ENCODE assay signal across 1 cellular context in the genomic region with DNA sequence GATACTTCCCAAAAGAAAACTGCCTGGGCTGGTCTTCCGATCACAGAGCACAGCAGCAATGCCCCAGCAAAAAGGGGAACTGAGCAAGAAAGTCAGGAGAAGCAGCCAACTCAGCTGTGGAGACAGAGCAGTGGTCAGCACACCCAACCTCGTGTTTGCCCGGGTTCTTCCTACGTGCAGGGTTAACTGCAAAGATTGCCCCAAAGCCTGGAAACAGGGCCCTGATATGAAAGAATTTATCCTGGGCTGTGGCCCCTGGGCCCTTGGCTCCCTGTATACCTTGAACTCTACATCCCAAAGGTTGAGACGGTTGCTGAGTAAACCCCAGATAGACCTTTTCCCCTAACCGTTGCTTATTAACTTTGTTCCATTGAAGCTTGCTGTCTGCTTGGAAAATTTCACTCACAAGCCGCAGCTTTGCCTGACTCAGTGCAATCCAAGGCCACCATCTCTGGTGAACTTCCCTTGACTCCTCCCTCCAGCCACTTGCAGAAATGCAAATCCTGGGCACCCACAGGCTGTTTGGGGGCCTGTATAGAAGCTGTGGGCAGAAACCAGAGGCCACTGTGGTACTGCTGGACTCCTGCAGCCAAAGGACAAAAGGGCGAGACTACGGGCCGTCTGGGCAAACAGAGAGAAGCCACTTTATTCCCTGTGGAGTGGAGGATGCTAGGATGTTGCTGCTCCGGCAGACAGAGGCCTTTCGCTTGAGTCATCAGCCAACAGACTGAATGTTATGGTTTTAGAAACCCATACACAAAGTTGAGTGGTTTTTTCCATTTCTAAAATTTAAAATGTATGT.
A peak's percentile ranks its signal among the peaks of the same experiment; 100 is the strongest.
TF ChIP-seq lines count a peak whose summit lies in the region.

No MANE protein-coding gene starts in this region.

TF ChIP-seq in HepG2, 621 proteins besides CTCF, POLR2A, EP300 and RAD21 (continued from another document and continues in another):
- TF ChIP-seq ZNF781 (CRISPR knock-in tag; IDR thresholded peaks at IDR 0.05; ENCODE audit: borderline replicate concordance, not compliant biosample characterization) (peak; percentile 58), PRPF4 (IDR thresholded peaks at IDR 0.05; ENCODE audit: low read depth, low read length, poor library complexity, severe bottlenecking) (no peak), TMF1 (CRISPR knock-in tag; IDR thresholded peaks at IDR 0.05; ENCODE audit: low read depth) (no peak), KAT8 (CRISPR knock-in tag; IDR thresholded peaks at IDR 0.05) (peak; percentile 44; the same call in 1 of the 2 replicates), ZNF788 (CRISPR knock-in tag; IDR thresholded peaks at IDR 0.05; ENCODE audit: borderline replicate concordance) (no peak; the same call in 1 of the 2 replicates), REPIN1 (CRISPR knock-in tag; IDR thresholded peaks at IDR 0.05; ENCODE audit: borderline replicate concordance, low read depth) (peak; percentile 61; the same call in 1 of the 2 replicates), RFX3 (CRISPR knock-in tag; IDR thresholded peaks at IDR 0.05) (no peak), GFI1 (CRISPR knock-in tag; IDR thresholded peaks at IDR 0.05; ENCODE audit: borderline replicate concordance) (0 out of 2 replicates have a peak, but pooled peaks have one; percentile 62), ZNF557 (CRISPR knock-in tag; IDR thresholded peaks at IDR 0.05) (peak; percentile 77; the same call in 1 of the 2 replicates), ZFP1 (CRISPR knock-in tag; IDR thresholded peaks at IDR 0.05) (no peak), MZF1 (CRISPR knock-in tag; IDR thresholded peaks at IDR 0.05; ENCODE audit: borderline replicate concordance) (no peak; the same call in 1 of the 2 replicates), ZNF772 (CRISPR knock-in tag; IDR thresholded peaks at IDR 0.05) (no peak), ZNF776 (CRISPR knock-in tag; IDR thresholded peaks at IDR 0.05) (no peak), SIX1 (CRISPR knock-in tag; IDR thresholded peaks at IDR 0.05; ENCODE audit: borderline replicate concordance) (peak; percentile 28; the same call in 1 of the 2 replicates), MEF2D (CRISPR knock-in tag; IDR thresholded peaks at IDR 0.05) (0 out of 2 replicates have a peak, but pooled peaks have one; percentile 55), MTF2 (CRISPR knock-in tag; IDR thresholded peaks at IDR 0.05; ENCODE audit: borderline replicate concordance) (no peak), RXRA (CRISPR knock-in tag; IDR thresholded peaks at IDR 0.05) (peak; percentile 81), SOX5 (CRISPR knock-in tag; IDR thresholded peaks at IDR 0.05; ENCODE audit: borderline replicate concordance) (peak; percentile 77), GTF2F1 (IDR thresholded peaks at IDR 0.05; ENCODE audit: low read length) (no peak), FOXA1 (IDR thresholded peaks at IDR 0.05) (no peak), FOXA1 (CRISPR knock-in tag; IDR thresholded peaks at IDR 0.05) (peak; percentile 9; the same call in 1 of the 2 replicates), MIXL1 (CRISPR knock-in tag; IDR thresholded peaks at IDR 0.05) (0 out of 2 replicates have a peak, but pooled peaks have one; percentile 10), ZNF782 (CRISPR knock-in tag; IDR thresholded peaks at IDR 0.05; ENCODE audit: borderline replicate concordance) (no peak; the same call in 1 of the 2 replicates), ZNF883 (CRISPR knock-in tag; IDR thresholded peaks at IDR 0.05; ENCODE audit: not compliant biosample characterization) (no peak), ZNF746 (CRISPR knock-in tag; IDR thresholded peaks at IDR 0.05) (peak; percentile 15; the same call in 1 of the 2 replicates), NR1H2 (CRISPR knock-in tag; IDR thresholded peaks at IDR 0.05; ENCODE audit: borderline replicate concordance, low read depth) (no peak), ZNF841 (CRISPR knock-in tag; IDR thresholded peaks at IDR 0.05; ENCODE audit: borderline replicate concordance) (no peak), ZNF704 (CRISPR knock-in tag; IDR thresholded peaks at IDR 0.05; ENCODE audit: borderline replicate concordance) (no peak), ZNF350 (CRISPR knock-in tag; IDR thresholded peaks at IDR 0.05; ENCODE audit: borderline replicate concordance, low read depth) (peak; percentile 84), SRSF9 (IDR thresholded peaks at IDR 0.05; ENCODE audit: borderline replicate concordance, insufficient read depth, low read depth, low read length, poor library complexity, severe bottlenecking) (no peak), KLF15 (CRISPR knock-in tag; IDR thresholded peaks at IDR 0.05; ENCODE audit: borderline replicate concordance) (no peak), CBX5 (CRISPR knock-in tag; IDR thresholded peaks at IDR 0.05; ENCODE audit: borderline replicate concordance) (no peak), ZBTB38 (CRISPR knock-in tag; IDR thresholded peaks at IDR 0.05) (0 out of 2 replicates have a peak, but pooled peaks have one; percentile 37), RBFOX2 (IDR thresholded peaks at IDR 0.05; ENCODE audit: low read depth, low read length) (no peak), TEAD2 (CRISPR knock-in tag; IDR thresholded peaks at IDR 0.05) (peak; percentile 60; the same call in 1 of the 2 replicates), TCF7 (IDR thresholded peaks at IDR 0.05; ENCODE audit: low read depth) (no peak), ZZZ3 (CRISPR knock-in tag; IDR thresholded peaks at IDR 0.05; ENCODE audit: borderline replicate concordance) (0 out of 2 replicates have a peak, but pooled peaks have one; percentile 73), BCL6 (CRISPR knock-in tag; IDR thresholded peaks at IDR 0.05) (peak; percentile 60), HNF1B (CRISPR knock-in tag; IDR thresholded peaks at IDR 0.05) (peak; percentile 89), SATB2 (CRISPR knock-in tag; IDR thresholded peaks at IDR 0.05) (0 out of 2 replicates have a peak, but pooled peaks have one; percentile 30), ZNF792 (CRISPR knock-in tag; IDR thresholded peaks at IDR 0.05) (peak; percentile 35; the same call in 1 of the 2 replicates)
- TF ChIP-seq, protein P1, sequence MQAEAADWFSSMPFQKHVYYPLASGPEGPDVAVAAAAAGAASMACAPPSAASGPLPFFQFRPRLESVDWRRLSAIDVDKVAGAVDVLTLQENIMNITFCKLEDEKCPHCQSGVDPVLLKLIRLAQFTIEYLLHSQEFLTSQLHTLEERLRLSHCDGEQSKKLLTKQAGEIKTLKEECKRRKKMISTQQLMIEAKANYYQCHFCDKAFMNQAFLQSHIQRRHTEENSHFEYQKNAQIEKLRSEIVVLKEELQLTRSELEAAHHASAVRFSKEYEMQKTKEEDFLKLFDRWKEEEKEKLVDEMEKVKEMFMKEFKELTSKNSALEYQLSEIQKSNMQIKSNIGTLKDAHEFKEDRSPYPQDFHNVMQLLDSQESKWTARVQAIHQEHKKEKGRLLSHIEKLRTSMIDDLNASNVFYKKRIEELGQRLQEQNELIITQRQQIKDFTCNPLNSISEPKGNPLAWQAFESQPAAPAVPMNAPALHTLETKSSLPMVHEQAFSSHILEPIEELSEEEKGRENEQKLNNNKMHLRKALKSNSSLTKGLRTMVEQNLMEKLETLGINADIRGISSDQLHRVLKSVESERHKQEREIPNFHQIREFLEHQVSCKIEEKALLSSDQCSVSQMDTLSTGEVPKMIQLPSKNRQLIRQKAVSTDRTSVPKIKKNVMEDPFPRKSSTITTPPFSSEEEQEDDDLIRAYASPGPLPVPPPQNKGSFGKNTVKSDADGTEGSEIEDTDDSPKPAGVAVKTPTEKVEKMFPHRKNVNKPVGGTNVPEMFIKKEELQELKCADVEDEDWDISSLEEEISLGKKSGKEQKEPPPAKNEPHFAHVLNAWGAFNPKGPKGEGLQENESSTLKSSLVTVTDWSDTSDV (CRISPR knock-in tag; IDR thresholded peaks at IDR 0.05) = 0 out of 2 replicates have a peak, but pooled peaks have one; percentile 38
- TF ChIP-seq, protein P2, sequence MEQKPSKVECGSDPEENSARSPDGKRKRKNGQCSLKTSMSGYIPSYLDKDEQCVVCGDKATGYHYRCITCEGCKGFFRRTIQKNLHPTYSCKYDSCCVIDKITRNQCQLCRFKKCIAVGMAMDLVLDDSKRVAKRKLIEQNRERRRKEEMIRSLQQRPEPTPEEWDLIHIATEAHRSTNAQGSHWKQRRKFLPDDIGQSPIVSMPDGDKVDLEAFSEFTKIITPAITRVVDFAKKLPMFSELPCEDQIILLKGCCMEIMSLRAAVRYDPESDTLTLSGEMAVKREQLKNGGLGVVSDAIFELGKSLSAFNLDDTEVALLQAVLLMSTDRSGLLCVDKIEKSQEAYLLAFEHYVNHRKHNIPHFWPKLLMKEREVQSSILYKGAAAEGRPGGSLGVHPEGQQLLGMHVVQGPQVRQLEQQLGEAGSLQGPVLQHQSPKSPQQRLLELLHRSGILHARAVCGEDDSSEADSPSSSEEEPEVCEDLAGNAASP (CRISPR knock-in tag; IDR thresholded peaks at IDR 0.05; ENCODE audit: borderline replicate concordance) = 0 out of 2 replicates have a peak, but pooled peaks have one; percentile 18
- TF ChIP-seq, protein P3, sequence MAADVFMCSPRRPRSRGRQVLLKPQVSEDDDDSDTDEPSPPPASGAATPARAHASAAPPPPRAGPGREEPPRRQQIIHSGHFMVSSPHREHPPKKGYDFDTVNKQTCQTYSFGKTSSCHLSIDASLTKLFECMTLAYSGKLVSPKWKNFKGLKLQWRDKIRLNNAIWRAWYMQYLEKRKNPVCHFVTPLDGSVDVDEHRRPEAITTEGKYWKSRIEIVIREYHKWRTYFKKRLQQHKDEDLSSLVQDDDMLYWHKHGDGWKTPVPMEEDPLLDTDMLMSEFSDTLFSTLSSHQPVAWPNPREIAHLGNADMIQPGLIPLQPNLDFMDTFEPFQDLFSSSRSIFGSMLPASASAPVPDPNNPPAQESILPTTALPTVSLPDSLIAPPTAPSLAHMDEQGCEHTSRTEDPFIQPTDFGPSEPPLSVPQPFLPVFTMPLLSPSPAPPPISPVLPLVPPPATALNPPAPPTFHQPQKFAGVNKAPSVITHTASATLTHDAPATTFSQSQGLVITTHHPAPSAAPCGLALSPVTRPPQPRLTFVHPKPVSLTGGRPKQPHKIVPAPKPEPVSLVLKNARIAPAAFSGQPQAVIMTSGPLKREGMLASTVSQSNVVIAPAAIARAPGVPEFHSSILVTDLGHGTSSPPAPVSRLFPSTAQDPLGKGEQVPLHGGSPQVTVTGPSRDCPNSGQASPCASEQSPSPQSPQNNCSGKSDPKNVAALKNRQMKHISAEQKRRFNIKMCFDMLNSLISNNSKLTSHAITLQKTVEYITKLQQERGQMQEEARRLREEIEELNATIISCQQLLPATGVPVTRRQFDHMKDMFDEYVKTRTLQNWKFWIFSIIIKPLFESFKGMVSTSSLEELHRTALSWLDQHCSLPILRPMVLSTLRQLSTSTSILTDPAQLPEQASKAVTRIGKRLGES (CRISPR knock-in tag; IDR thresholded peaks at IDR 0.05; ENCODE audit: borderline replicate concordance) = no peak
- TF ChIP-seq, protein P4, sequence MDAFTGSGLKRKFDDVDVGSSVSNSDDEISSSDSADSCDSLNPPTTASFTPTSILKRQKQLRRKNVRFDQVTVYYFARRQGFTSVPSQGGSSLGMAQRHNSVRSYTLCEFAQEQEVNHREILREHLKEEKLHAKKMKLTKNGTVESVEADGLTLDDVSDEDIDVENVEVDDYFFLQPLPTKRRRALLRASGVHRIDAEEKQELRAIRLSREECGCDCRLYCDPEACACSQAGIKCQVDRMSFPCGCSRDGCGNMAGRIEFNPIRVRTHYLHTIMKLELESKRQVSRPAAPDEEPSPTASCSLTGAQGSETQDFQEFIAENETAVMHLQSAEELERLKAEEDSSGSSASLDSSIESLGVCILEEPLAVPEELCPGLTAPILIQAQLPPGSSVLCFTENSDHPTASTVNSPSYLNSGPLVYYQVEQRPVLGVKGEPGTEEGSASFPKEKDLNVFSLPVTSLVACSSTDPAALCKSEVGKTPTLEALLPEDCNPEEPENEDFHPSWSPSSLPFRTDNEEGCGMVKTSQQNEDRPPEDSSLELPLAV (CRISPR knock-in tag; conservative IDR thresholded peaks at IDR 0.05; ENCODE audit: low read depth) = no peak
- TF ChIP-seq, protein P5, sequence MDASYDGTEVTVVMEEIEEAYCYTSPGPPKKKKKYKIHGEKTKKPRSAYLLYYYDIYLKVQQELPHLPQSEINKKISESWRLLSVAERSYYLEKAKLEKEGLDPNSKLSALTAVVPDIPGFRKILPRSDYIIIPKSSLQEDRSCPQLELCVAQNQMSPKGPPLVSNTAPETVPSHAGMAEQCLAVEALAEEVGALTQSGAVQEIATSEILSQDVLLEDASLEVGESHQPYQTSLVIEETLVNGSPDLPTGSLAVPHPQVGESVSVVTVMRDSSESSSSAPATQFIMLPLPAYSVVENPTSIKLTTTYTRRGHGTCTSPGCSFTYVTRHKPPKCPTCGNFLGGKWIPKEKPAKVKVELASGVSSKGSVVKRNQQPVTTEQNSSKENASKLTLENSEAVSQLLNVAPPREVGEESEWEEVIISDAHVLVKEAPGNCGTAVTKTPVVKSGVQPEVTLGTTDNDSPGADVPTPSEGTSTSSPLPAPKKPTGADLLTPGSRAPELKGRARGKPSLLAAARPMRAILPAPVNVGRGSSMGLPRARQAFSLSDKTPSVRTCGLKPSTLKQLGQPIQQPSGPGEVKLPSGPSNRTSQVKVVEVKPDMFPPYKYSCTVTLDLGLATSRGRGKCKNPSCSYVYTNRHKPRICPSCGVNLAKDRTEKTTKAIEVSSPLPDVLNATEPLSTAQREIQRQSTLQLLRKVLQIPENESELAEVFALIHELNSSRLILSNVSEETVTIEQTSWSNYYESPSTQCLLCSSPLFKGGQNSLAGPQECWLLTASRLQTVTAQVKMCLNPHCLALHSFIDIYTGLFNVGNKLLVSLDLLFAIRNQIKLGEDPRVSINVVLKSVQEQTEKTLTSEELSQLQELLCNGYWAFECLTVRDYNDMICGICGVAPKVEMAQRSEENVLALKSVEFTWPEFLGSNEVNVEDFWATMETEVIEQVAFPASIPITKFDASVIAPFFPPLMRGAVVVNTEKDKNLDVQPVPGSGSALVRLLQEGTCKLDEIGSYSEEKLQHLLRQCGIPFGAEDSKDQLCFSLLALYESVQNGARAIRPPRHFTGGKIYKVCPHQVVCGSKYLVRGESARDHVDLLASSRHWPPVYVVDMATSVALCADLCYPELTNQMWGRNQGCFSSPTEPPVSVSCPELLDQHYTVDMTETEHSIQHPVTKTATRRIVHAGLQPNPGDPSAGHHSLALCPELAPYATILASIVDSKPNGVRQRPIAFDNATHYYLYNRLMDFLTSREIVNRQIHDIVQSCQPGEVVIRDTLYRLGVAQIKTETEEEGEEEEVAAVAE (CRISPR knock-in tag; IDR thresholded peaks at IDR 0.05; ENCODE audit: borderline replicate concordance) = no peak
